11 cellular contexts compared by ENCODE assay signal in genomic region chr7:74187915-74188675, GRCh38. TPM values are rescaled to one million over a fixed set of nuclear protein-coding genes. Genes with fewer than 3 reads are reported as not detected.
DNase-seq lines count a peak whose midpoint lies in the region; ATAC-seq and TF ChIP-seq lines count a peak whose summit lies in the region.
"Had no signal": no experiment of that assay in that cellular context is flagged by ENCODE, and none has a peak within 500 bp of the region (broad histone marks: within the 10 kb centered on the region; RNA-seq: fewer than 3 reads in every experiment).

No MANE protein-coding gene starts in this region.

- no peak overlapping the region for H3K4me3 Mint-ChIP-seq in stimulated activated naive CD8-positive, alpha-beta T cell treated with anti-CD3 and anti-CD28 coated beads, Interleukin-15, amount 100 ng/mL, for 72 hours
- peak overlapping the region; percentile 21 for H3K4me3 Mint-ChIP-seq in central memory CD8-positive, alpha-beta T cell

- H3K36me3 ChIP-seq in left lung, result peaks cover 0 to 67% of the 10 kb centered on the region in 2 donors
- H3K36me3 ChIP-seq in hepatocyte (replicated peaks; ENCODE audit: insufficient read depth, low read depth), result peaks cover 6% of the 10 kb centered on the region

- no peaks in the 10 kb centered on the region for H3K9me3 ChIP-seq in left lung
- H3K9me3 ChIP-seq in hepatocyte (ENCODE audit: low read depth), result no peaks in the 10 kb centered on the region
- H3K9me3 ChIP-seq: colonic mucosa, SJSA1 had no signal

- no peaks in the 10 kb centered on the region for H3K27me3 Mint-ChIP-seq in stimulated activated naive CD8-positive, alpha-beta T cell treated with anti-CD3 and anti-CD28 coated beads, Interleukin-15, amount 100 ng/mL, for 72 hours
- no peaks in the 10 kb centered on the region for H3K27me3 Mint-ChIP-seq in central memory CD8-positive, alpha-beta T cell

- DNase-seq in stimulated activated naive CD8-positive, alpha-beta T cell treated with anti-CD3 and anti-CD28 coated beads, Interleukin-15, amount 100 ng/mL, for 72 hours, result no peak
- DNase-seq in stimulated activated naive CD8-positive, alpha-beta T cell treated with anti-CD3 and anti-CD28 coated beads, Interleukin-15, Interleukin-2, amounts not matched to agents 100 U/mL and 50 U/mL, for 24 hours, result no peak
- DNase-seq in central memory CD8-positive, alpha-beta T cell (ENCODE audit: low spot score in 2 of 2), result no peak
- DNase-seq in left lung (no peak), hepatocyte (ENCODE audit: low spot score) (no peak), COR-L47 (lab: John Stamatoyannopoulos, UW) (no peak)
- no peak for DNase-seq in activated CD8-positive, alpha-beta memory T cell treated with anti-CD3 and anti-CD28 coated beads for 24 hours
- DNase-seq: colonic mucosa, NCI-H1930 had no signal

- H3K4me2 ChIP-seq in hepatocyte, result no peak overlapping the region

- no peaks in the 10 kb centered on the region for H3K9me3 Mint-ChIP-seq in stimulated activated naive CD8-positive, alpha-beta T cell treated with anti-CD3 and anti-CD28 coated beads, Interleukin-15, amount 100 ng/mL, for 72 hours
- no peaks in the 10 kb centered on the region for H3K9me3 Mint-ChIP-seq in central memory CD8-positive, alpha-beta T cell

- H3K79me2 ChIP-seq in hepatocyte, result peaks cover 87% of the 10 kb centered on the region

- WGBS in hepatocyte (ENCODE audit: low lambda C conversion rate, missing lambda C conversion rate), result 81% methylated on average over 10 of the region's 11 CpGs

- no peak overlapping the region for H2AFZ ChIP-seq in hepatocyte

- no peak overlapping the region for H3K4me3 ChIP-seq in left lung
- H3K4me3 ChIP-seq in hepatocyte, result no peak overlapping the region
- H3K4me3 ChIP-seq: colonic mucosa, SJSA1 had no signal

- H3K27ac ChIP-seq in left lung (no peak overlapping the region), hepatocyte (no peak overlapping the region)
- H3K27ac ChIP-seq: colonic mucosa, SJSA1 had no signal

- H3K27me3 ChIP-seq in left lung (no peaks in the 10 kb centered on the region), hepatocyte (no peaks in the 10 kb centered on the region)
- H3K27me3 ChIP-seq: colonic mucosa, SJSA1 had no signal

- peaks cover 85% of the 10 kb centered on the region for H4K20me1 ChIP-seq in hepatocyte (ENCODE audit: insufficient read depth, poor library complexity, severe bottlenecking)

- H3K4me1 ChIP-seq in left lung (peaks cover 24 to 54% of the 10 kb centered on the region in 2 donors), hepatocyte (ENCODE audit: insufficient read depth) (peaks cover 12% of the 10 kb centered on the region)

- no peak for TF ChIP-seq CTCF in left lung (IDR thresholded peaks at IDR 0.05)
- no peak for TF ChIP-seq CTCF in hepatocyte (IDR thresholded peaks at IDR 0.05; ENCODE audit: poor library complexity)

- H3K36me3 Mint-ChIP-seq in central memory CD8-positive, alpha-beta T cell (ENCODE audit: insufficient read depth), result peaks cover 71% of the 10 kb centered on the region

- peaks cover 57% of the 10 kb centered on the region for H3K4me1 Mint-ChIP-seq in stimulated activated naive CD8-positive, alpha-beta T cell treated with anti-CD3 and anti-CD28 coated beads, Interleukin-15, amount 100 ng/mL, for 72 hours
- H3K4me1 Mint-ChIP-seq in central memory CD8-positive, alpha-beta T cell, result peaks cover 54% of the 10 kb centered on the region

- intact Hi-C loops in left lung (cut with DNase I), result loop anchor here in 1 of 2 donors (10.0 kb wide), 1 partner anchor 323 kb away; the partner anchor contains the start of gene TMEM270

- H3K9me2 ChIP-seq in hepatocyte (replicated peaks; ENCODE audit: insufficient read depth), result no peaks in the 10 kb centered on the region

- H3K27ac Mint-ChIP-seq in stimulated activated naive CD8-positive, alpha-beta T cell treated with anti-CD3 and anti-CD28 coated beads, Interleukin-15, amount 100 ng/mL, for 72 hours, result peak overlapping the region; percentile 74 to 78
- peak overlapping the region; percentile 22 for H3K27ac Mint-ChIP-seq in central memory CD8-positive, alpha-beta T cell (ENCODE audit: low read depth)

- no peak for ATAC-seq in stimulated activated naive CD8-positive, alpha-beta T cell treated with anti-CD3 and anti-CD28 coated beads, Interleukin-15, amount 100 ng/mL, for 72 hours
- ATAC-seq in stimulated activated naive CD8-positive, alpha-beta T cell treated with anti-CD3 and anti-CD28 coated beads, Interleukin-15, Interleukin-2, amounts not matched to agents 100 U/mL and 50 U/mL, for 24 hours, result no peak
- no peak for ATAC-seq in central memory CD8-positive, alpha-beta T cell (replicated peaks; ENCODE audit: extremely low read depth, poor library complexity, severe bottlenecking)
- peak; percentile 72 for ATAC-seq in left lung
- no peak for ATAC-seq in HG02623 (IDR thresholded peaks at IDR 0.05; ENCODE audit: unreplicated experiment)

RNA-seq across cellular contexts. Expression of gene EIF4H, which starts 13.9 kb away (rescaled TPM):
- total RNA-seq in left lung, result 100 to 1,000 TPM; 203 to 259 TPM
- total RNA-seq in hepatocyte, result 208 and 217 TPM in 2 replicates
- 178 and 179 TPM in 2 replicates for polyA plus RNA-seq in hepatocyte

RNA-seq across cellular contexts. Expression of gene LAT2, which starts 21.7 kb away (rescaled TPM):
- total RNA-seq in left lung (10 to 100 TPM; 17.1 to 64.7 TPM), hepatocyte (0.43 and 0.72 TPM in 2 replicates)
- polyA plus RNA-seq in hepatocyte, result 0.66 and 1.2 TPM in 2 replicates

Comparison
In these comparisons a context has a peak if more than half of its experiments do, and no peak if none do; other contexts are left out.
1. RNA of gene LAT2, which starts 21.7 kb away (total RNA-seq): 17.1 to 64.7 TPM in left lung; 0.43 to 0.72 TPM in hepatocyte; every median in the first group is over 10 times any median in the second.